In the genomic region with DNA sequence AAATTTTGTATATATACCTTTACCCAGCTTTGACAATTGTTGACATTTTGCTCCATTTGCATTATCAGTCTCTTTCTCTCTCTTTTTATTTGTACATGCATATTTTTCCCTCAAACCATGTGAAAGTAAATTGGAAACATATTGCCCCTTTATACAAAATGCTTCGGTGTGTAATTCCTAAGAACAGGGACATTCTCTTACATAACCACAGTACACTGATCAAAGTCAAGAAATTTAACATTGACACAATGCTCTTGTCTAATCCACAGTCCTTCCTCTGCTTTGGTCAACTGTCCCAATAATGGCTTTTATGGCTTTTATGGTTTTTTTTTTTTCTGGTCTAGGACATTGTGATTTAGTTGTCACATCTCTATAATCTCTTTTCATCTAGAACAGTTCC, we compare ENCODE assay signal across 1 cellular context.
TF ChIP-seq lines count a peak whose summit lies in the region.

No MANE protein-coding gene starts in this region.

TF ChIP-seq in HepG2, 621 proteins besides CTCF, POLR2A, EP300 and RAD21 (continued from another document):
- TF ChIP-seq, protein P1, sequence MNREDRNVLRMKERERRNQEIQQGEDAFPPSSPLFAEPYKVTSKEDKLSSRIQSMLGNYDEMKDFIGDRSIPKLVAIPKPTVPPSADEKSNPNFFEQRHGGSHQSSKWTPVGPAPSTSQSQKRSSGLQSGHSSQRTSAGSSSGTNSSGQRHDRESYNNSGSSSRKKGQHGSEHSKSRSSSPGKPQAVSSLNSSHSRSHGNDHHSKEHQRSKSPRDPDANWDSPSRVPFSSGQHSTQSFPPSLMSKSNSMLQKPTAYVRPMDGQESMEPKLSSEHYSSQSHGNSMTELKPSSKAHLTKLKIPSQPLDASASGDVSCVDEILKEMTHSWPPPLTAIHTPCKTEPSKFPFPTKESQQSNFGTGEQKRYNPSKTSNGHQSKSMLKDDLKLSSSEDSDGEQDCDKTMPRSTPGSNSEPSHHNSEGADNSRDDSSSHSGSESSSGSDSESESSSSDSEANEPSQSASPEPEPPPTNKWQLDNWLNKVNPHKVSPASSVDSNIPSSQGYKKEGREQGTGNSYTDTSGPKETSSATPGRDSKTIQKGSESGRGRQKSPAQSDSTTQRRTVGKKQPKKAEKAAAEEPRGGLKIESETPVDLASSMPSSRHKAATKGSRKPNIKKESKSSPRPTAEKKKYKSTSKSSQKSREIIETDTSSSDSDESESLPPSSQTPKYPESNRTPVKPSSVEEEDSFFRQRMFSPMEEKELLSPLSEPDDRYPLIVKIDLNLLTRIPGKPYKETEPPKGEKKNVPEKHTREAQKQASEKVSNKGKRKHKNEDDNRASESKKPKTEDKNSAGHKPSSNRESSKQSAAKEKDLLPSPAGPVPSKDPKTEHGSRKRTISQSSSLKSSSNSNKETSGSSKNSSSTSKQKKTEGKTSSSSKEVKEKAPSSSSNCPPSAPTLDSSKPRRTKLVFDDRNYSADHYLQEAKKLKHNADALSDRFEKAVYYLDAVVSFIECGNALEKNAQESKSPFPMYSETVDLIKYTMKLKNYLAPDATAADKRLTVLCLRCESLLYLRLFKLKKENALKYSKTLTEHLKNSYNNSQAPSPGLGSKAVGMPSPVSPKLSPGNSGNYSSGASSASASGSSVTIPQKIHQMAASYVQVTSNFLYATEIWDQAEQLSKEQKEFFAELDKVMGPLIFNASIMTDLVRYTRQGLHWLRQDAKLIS (CRISPR knock-in tag; IDR thresholded peaks at IDR 0.05) = no peak
- TF ChIP-seq KLF9 (CRISPR knock-in tag; IDR thresholded peaks at IDR 0.05; ENCODE audit: low read depth) (no peak), SAFB2 (CRISPR knock-in tag; IDR thresholded peaks at IDR 0.05; ENCODE audit: borderline replicate concordance, low read depth) (no peak), ZNF335 (CRISPR knock-in tag; IDR thresholded peaks at IDR 0.05) (no peak), FLYWCH1 (CRISPR knock-in tag; IDR thresholded peaks at IDR 0.05) (no peak), HOXA3 (CRISPR knock-in tag; IDR thresholded peaks at IDR 0.05) (no peak), MTF1 (CRISPR knock-in tag; IDR thresholded peaks at IDR 0.05) (no peak), ZBTB21 (CRISPR knock-in tag; IDR thresholded peaks at IDR 0.05) (no peak), ATM (IDR thresholded peaks at IDR 0.05; ENCODE audit: borderline replicate concordance) (no peak)
- TF ChIP-seq, protein P2, sequence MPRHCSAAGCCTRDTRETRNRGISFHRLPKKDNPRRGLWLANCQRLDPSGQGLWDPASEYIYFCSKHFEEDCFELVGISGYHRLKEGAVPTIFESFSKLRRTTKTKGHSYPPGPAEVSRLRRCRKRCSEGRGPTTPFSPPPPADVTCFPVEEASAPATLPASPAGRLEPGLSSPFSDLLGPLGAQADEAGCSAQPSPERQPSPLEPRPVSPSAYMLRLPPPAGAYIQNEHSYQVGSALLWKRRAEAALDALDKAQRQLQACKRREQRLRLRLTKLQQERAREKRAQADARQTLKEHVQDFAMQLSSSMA (CRISPR knock-in tag; IDR thresholded peaks at IDR 0.05) = no peak
- TF ChIP-seq, protein P3, sequence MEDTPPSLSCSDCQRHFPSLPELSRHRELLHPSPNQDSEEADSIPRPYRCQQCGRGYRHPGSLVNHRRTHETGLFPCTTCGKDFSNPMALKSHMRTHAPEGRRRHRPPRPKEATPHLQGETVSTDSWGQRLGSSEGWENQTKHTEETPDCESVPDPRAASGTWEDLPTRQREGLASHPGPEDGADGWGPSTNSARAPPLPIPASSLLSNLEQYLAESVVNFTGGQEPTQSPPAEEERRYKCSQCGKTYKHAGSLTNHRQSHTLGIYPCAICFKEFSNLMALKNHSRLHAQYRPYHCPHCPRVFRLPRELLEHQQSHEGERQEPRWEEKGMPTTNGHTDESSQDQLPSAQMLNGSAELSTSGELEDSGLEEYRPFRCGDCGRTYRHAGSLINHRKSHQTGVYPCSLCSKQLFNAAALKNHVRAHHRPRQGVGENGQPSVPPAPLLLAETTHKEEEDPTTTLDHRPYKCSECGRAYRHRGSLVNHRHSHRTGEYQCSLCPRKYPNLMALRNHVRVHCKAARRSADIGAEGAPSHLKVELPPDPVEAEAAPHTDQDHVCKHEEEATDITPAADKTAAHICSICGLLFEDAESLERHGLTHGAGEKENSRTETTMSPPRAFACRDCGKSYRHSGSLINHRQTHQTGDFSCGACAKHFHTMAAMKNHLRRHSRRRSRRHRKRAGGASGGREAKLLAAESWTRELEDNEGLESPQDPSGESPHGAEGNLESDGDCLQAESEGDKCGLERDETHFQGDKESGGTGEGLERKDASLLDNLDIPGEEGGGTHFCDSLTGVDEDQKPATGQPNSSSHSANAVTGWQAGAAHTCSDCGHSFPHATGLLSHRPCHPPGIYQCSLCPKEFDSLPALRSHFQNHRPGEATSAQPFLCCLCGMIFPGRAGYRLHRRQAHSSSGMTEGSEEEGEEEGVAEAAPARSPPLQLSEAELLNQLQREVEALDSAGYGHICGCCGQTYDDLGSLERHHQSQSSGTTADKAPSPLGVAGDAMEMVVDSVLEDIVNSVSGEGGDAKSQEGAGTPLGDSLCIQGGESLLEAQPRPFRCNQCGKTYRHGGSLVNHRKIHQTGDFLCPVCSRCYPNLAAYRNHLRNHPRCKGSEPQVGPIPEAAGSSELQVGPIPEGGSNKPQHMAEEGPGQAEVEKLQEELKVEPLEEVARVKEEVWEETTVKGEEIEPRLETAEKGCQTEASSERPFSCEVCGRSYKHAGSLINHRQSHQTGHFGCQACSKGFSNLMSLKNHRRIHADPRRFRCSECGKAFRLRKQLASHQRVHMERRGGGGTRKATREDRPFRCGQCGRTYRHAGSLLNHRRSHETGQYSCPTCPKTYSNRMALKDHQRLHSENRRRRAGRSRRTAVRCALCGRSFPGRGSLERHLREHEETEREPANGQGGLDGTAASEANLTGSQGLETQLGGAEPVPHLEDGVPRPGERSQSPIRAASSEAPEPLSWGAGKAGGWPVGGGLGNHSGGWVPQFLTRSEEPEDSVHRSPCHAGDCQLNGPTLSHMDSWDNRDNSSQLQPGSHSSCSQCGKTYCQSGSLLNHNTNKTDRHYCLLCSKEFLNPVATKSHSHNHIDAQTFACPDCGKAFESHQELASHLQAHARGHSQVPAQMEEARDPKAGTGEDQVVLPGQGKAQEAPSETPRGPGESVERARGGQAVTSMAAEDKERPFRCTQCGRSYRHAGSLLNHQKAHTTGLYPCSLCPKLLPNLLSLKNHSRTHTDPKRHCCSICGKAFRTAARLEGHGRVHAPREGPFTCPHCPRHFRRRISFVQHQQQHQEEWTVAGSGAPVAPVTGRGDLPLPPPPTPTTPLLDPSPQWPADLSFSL (CRISPR knock-in tag; IDR thresholded peaks at IDR 0.05) = no peak
- TF ChIP-seq, protein P4, sequence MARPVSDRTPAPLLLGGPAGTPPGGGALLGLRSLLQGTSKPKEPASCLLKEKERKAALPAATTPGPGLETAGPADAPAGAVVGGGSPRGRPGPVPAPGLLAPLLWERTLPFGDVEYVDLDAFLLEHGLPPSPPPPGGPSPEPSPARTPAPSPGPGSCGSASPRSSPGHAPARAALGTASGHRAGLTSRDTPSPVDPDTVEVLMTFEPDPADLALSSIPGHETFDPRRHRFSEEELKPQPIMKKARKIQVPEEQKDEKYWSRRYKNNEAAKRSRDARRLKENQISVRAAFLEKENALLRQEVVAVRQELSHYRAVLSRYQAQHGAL (CRISPR knock-in tag; IDR thresholded peaks at IDR 0.05; ENCODE audit: not compliant biosample characterization) = no peak
- TF ChIP-seq, protein P5, sequence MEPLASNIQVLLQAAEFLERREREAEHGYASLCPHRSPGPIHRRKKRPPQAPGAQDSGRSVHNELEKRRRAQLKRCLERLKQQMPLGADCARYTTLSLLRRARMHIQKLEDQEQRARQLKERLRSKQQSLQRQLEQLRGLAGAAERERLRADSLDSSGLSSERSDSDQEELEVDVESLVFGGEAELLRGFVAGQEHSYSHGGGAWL (CRISPR knock-in tag; IDR thresholded peaks at IDR 0.05) = no peak
